ENCODE assay signal across 1 cellular context in the genomic region with DNA sequence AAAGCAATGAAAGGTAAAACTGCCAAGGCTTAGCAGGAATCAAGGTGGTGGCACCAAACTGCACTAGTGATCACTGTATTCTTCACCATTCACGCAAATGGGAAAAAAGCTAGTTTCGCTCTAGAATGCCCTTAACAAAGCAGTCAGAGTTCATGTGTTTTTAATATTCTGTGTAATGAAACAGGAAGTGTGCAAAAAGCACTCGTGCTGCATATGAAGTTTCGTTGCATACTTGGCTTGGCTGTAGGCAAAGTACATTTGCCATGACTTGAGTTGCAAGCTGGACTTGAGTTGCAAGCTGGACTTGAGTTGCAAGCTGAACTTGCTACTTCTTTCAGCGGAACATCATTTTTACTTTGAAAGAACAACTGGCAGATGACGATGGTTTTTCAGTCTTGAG.
TF ChIP-seq lines count a peak whose summit lies in the region.

No MANE protein-coding gene starts in this region.

TF ChIP-seq in IMR-90, 13 proteins besides CTCF, POLR2A, EP300 and RAD21 (continued from another document):
- TF ChIP-seq, protein P1, sequence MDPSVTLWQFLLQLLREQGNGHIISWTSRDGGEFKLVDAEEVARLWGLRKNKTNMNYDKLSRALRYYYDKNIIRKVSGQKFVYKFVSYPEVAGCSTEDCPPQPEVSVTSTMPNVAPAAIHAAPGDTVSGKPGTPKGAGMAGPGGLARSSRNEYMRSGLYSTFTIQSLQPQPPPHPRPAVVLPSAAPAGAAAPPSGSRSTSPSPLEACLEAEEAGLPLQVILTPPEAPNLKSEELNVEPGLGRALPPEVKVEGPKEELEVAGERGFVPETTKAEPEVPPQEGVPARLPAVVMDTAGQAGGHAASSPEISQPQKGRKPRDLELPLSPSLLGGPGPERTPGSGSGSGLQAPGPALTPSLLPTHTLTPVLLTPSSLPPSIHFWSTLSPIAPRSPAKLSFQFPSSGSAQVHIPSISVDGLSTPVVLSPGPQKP (IDR thresholded peaks at IDR 0.05; ENCODE audit: borderline replicate concordance, low read depth, low read length): no peak
- TF ChIP-seq MXI1 (IDR thresholded peaks at IDR 0.05; ENCODE audit: borderline replicate concordance, low read depth, low read length) (no peak), SMC3 (IDR thresholded peaks at IDR 0.05; ENCODE audit: low read depth, low read length) (no peak), FOS (IDR thresholded peaks at IDR 0.05; ENCODE audit: low read depth, low read length) (no peak), RFX5 (IDR thresholded peaks at IDR 0.05; ENCODE audit: low read depth, low read length) (no peak), CEBPB (IDR thresholded peaks at IDR 0.05; ENCODE audit: low read depth, low read length) (no peak), MAFK (IDR thresholded peaks at IDR 0.05; ENCODE audit: low read depth, low read length) (no peak), BHLHE40 (IDR thresholded peaks at IDR 0.05; ENCODE audit: low read depth, low read length) (no peak), NFE2L2 (IDR thresholded peaks at IDR 0.05; ENCODE audit: low read depth, low read length) (no peak)
